8 cellular contexts compared by ENCODE assay signal in the genomic region with DNA sequence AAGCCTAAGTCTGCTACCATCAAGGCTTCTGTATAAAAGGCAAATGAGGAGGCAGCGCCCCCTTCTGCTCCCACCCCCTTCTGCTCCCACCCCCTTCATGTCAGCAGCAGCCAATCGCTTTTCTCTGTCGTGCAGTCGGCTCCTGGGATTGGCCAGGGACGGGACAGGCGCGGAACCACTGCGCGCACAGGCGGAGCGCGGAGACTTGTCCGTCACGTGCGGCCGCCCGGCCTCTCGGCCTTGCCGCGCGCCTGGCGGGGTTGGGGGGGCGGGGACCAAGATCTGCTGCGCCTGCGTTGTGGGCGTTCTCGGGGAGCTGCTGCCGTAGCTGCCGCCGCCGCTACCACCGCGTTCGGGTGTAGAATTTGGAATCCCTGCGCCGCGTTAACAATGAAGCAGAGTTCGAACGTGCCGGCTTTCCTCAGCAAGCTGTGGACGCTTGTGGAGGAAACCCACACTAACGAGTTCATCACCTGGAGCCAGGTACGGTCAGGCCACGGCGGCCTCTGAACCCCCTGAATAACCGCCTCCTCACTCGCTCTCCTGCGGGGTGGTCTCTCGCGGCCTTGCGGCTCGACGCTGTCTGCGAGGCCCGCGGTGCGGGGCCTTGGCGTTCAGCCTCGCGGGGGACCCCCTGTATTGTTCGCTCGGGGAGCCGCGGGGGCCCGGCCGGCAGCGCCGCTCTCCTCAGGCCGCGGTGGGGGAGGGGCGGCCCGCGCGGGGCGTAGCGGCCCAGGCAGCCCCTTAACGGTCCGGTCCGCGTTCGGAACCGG. TPM values are rescaled to one million over a fixed set of nuclear protein-coding genes. Genes with fewer than 3 reads are reported as not detected.
DNase-seq lines count a peak whose midpoint lies in the region; ATAC-seq and TF ChIP-seq lines count a peak whose summit lies in the region.

A gene with protein sequence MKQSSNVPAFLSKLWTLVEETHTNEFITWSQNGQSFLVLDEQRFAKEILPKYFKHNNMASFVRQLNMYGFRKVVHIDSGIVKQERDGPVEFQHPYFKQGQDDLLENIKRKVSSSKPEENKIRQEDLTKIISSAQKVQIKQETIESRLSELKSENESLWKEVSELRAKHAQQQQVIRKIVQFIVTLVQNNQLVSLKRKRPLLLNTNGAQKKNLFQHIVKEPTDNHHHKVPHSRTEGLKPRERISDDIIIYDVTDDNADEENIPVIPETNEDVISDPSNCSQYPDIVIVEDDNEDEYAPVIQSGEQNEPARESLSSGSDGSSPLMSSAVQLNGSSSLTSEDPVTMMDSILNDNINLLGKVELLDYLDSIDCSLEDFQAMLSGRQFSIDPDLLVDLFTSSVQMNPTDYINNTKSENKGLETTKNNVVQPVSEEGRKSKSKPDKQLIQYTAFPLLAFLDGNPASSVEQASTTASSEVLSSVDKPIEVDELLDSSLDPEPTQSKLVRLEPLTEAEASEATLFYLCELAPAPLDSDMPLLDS (plus strand): TSS at position 305 of the 773 bp plus-strand sequence. CDS start 86 bp downstream, at position 391.

- peaks cover 3% of the 10 kb centered on the region for H3K36me3 Mint-ChIP-seq in activated naive CD8-positive, alpha-beta T cell

- TF ChIP-seq POLR2A in ovary (IDR thresholded peaks at IDR 0.05) (peak; percentile 46), thyroid gland (IDR thresholded peaks at IDR 0.05) (peak in 1 of 2 donors; percentile 68)

- H3K36me3 ChIP-seq in ovary (no peaks in the 10 kb centered on the region), thyroid gland (no peaks in the 10 kb centered on the region)

- H3K4me1 ChIP-seq in ovary (ENCODE audit: insufficient read depth) (peaks cover 4% of the 10 kb centered on the region), thyroid gland (peaks cover 0 to 11% of the 10 kb centered on the region in 2 donors)

- H3K27ac Mint-ChIP-seq in activated naive CD8-positive, alpha-beta T cell, result peak within 1 kb of the TSS; percentile 97

- H3K27me3 Mint-ChIP-seq in activated naive CD8-positive, alpha-beta T cell, result no peaks in the 10 kb centered on the region

- H3K4me3 ChIP-seq in ovary (peak within 1 kb of the TSS; percentile 76), thyroid gland (replicated peaks in 1 of 3) (peak within 1 kb of the TSS; percentile 74 to 99 (median 78))

- no peaks in the 10 kb centered on the region for H3K27me3 ChIP-seq in ovary
- no peaks in the 10 kb centered on the region for H3K27me3 ChIP-seq in thyroid gland

- TF ChIP-seq CTCF in GM10266 (IDR thresholded peaks at IDR 0.05; ENCODE audit: control insufficient read depth, insufficient read depth, low read depth, missing control alignments) (no peak), ovary (IDR thresholded peaks at IDR 0.05) (peak in 1 of 3 donors; percentile 8), thyroid gland (IDR thresholded peaks at IDR 0.05) (peak in 3 of 6 experiments; percentile 0 to 25 (median 9))

- no peak for TF ChIP-seq EP300 in ovary (IDR thresholded peaks at IDR 0.05)

- H3K9me3 ChIP-seq in ovary (no peaks in the 10 kb centered on the region), thyroid gland (no peaks in the 10 kb centered on the region)

- ATAC-seq in HG02610 (IDR thresholded peaks at IDR 0.05; ENCODE audit: unreplicated experiment), result peak; percentile 99

- H3K4me3 Mint-ChIP-seq in activated naive CD8-positive, alpha-beta T cell, result peak within 1 kb of the TSS; percentile 97

- peak; percentile 93 for DNase-seq in GM10266 (ENCODE audit: extremely low spot score)
- DNase-seq in NCI-H1092 treated with DMSO at 0.1 percent for 48 hours (lab: John Stamatoyannopoulos, UW), result peak; percentile 86
- DNase-seq in SKM-1 (lab: John Stamatoyannopoulos, UW; ENCODE audit: unreplicated experiment), result peak; percentile 93
- peak; percentile 95 to 99 (median 98) for DNase-seq in head of caudate nucleus
- peak; percentile 94 to 96 (median 95) for DNase-seq in ovary
- DNase-seq in thyroid gland, result peak; percentile 97

- H3K9me3 Mint-ChIP-seq in activated naive CD8-positive, alpha-beta T cell (ENCODE audit: low read depth), result no peaks in the 10 kb centered on the region

- H3K27ac ChIP-seq in ovary, result peak within 1 kb of the TSS; percentile 87 to 92
- peak within 1 kb of the TSS; percentile 68 to 87 (median 80) for H3K27ac ChIP-seq in thyroid gland

- intact Hi-C loops in head of caudate nucleus (cut with DNase I) (loop anchor here (5.0 kb wide), 1 partner anchor 73 kb away; the partner anchor contains the start of gene SERINC1), ovary (cut with DNase I) (no loop called here), thyroid gland (cut with DNase I) (loop anchor here (10.0 kb wide), 1 partner anchor 55 kb away; no protein-coding TSS in a partner anchor)

- 0 to 1% (median 0%) methylated on average over 55 to 82 of the region's 82 CpGs for WGBS in ovary, 3 donors
- WGBS in thyroid gland, 2 donors, result 0% methylated on average over 1 to 11 of the region's 82 CpGs

- peaks cover 47% of the 10 kb centered on the region for H3K4me1 Mint-ChIP-seq in activated naive CD8-positive, alpha-beta T cell (ENCODE audit: low read depth)

RNA-seq across cellular contexts. Expression of the gene that starts here (rescaled TPM):
- 10 to 100 TPM; 14.0 to 28.1 (median 17.3) TPM for total RNA-seq in ovary
- 10 to 100 TPM; 15.1 to 18.3 TPM for polyA plus RNA-seq in ovary
- total RNA-seq in thyroid gland, result 10 to 100 TPM; 14.0 to 28.8 (median 20.1) TPM

Comparison
In these comparisons a context has a peak if more than half of its experiments do, and no peak if none do; other contexts are left out.
1. Peak in every context shown above with its lines: DNase-seq, ATAC-seq, H3K4me3 ChIP-seq and H3K27ac ChIP-seq.
2. intact Hi-C loops: an anchor here in head of caudate nucleus (5.0 kb wide) and thyroid gland (10.0 kb wide); none called in ovary.